ENCODE assay signal across 15 cellular contexts in the genomic region with DNA sequence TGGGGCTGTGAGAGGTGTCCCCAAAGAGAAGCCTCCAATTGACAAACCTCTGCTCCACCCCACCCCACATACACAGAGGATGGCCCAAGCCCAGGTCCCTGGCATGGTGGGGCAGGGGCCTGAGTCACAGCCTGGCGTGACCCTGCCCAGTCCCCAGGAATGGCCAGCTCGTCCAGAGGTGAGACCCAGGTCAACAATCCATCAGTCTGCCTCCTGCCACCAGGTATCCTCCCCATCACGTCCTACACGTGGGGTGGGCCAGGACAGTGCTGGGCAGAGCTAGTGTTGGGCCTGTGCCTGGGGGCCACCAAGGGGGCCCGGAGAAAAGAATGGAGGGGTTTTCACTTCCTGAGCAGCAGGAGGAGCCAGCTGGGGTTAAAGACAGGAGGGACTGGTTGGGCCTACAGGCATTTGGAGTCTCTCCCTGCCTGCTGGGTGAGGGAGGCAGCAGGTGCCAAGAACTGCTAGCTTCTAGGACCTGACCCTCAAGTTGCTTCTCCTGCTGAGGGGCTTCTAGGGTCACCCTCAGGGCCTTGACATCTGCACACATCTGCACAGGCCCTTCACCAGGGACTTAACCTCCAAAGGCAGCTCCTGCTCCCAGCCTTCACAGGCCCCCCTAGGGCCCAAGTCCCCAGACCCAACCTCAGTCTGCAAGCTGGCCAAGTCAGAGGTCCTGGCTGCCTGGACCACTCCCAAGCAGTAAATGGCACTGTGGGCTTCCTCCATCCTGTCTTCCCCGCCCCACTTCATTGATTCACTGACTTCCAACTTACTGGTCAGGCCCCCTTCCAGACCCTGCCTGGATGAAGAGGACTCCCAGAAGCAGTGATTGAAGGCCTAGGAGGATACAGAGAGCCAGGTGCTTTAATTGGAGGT. TPM values are rescaled to one million over a fixed set of nuclear protein-coding genes. Genes with fewer than 3 reads are reported as not detected.
DNase-seq lines count a peak whose midpoint lies in the region; ATAC-seq and TF ChIP-seq lines count a peak whose summit lies in the region.
"Had no signal": no experiment of that assay in that cellular context is flagged by ENCODE, and none has a peak within 500 bp of the region (broad histone marks: within the 10 kb centered on the region; RNA-seq: fewer than 3 reads in every experiment).

No MANE protein-coding gene starts in this region.

- peak overlapping the region; percentile 86 to 99; a peak in 3 of 4 replicates for H4K8ac ChIP-seq in IMR-90 (ENCODE audit: low read depth in 2 of 2, low read length in 2 of 2)
- H4K8ac ChIP-seq in mesenchymal stem cell (ENCODE audit: low read length) = no peak overlapping the region

- intact Hi-C loops in A673 (cut with micrococcal nuclease; ENCODE audit: unreplicated experiment) = no loop called here
- intact Hi-C loops in IMR-90 (cut with micrococcal nuclease) = loop anchor here (2.0 kb wide), 2 partner anchors 65 to 235 kb away; no protein-coding TSS in a partner anchor
- intact Hi-C loops in activated CD8-positive, alpha-beta T cell treated with anti-CD3 and anti-CD28 coated beads for 36 hours (cut with micrococcal nuclease) = loop anchor here (2.0 kb wide), 2 partner anchors 307 to 351 kb away; no protein-coding TSS in a partner anchor
- intact Hi-C loops in CD8-positive, alpha-beta T cell (cut with DNase I, micrococcal nuclease) = no loop called here
- intact Hi-C loops in prostate gland (cut with DNase I) = loop anchor here (5.0 kb wide), 1 partner anchor 103 kb away; no protein-coding TSS in a partner anchor

- peak overlapping the region; percentile 65 to 83 for H2BK12ac ChIP-seq in mesenchymal stem cell (ENCODE audit: low read length in 2 of 2)

- H3K9me3 ChIP-seq in A673 (ENCODE audit: low read depth, low read length, poor library complexity, severe bottlenecking) (no peaks in the 10 kb centered on the region), IMR-90 (ENCODE audit: control insufficient read depth, insufficient read depth, low read length) (no peaks in the 10 kb centered on the region), mesenchymal stem cell (ENCODE audit: control insufficient read depth, low read length) (no peaks in the 10 kb centered on the region), prostate gland (no peaks in the 10 kb centered on the region)
- H3K9me3 ChIP-seq in CD8-positive, alpha-beta T cell (ENCODE audit: low read length) = no peaks in the 10 kb centered on the region
- H3K9me3 ChIP-seq: SJSA1, tibial nerve had no signal

- POLR2A ChIA-PET in A673 (lab: Charles Lee; ENCODE audit: low non-redundant PET) (no interaction called here), IMR-90 (lab: Charles Lee; ENCODE audit: unreplicated experiment) (no interaction called here)
- POLR2A ChIA-PET in activated CD8-positive, alpha-beta T cell treated with anti-CD3 and anti-CD28 coated beads for 36 hours (lab: Charles Lee) = interaction anchor here (0.6 to 1.5 kb wide), 6 partner anchors 66 to 458 kb away, joined by 3 to 5 read pairs (median 4); partner anchors contain the start of gene VEGFA
- POLR2A ChIA-PET in CD8-positive, alpha-beta T cell (lab: Charles Lee) = interaction anchor here (0.6 to 1.5 kb wide), 2 partner anchors 11 to 350 kb away, joined by 3 read pairs; no protein-coding TSS in a partner anchor

- H3K4ac ChIP-seq in IMR-90 (ENCODE audit: low read depth, low read length) (peak overlapping the region; percentile 97), mesenchymal stem cell (ENCODE audit: low read depth in 1 of 2, low read length in 2 of 2) (peak overlapping the region; percentile 2 to 47)

- no peak for TF ChIP-seq RAD21 in IMR-90 (IDR thresholded peaks at IDR 0.05; ENCODE audit: low read length)

- H3K27me3 ChIP-seq in A673 (replicated peaks; ENCODE audit: insufficient read depth, low read depth, low read length, poor library complexity) = no peaks in the 10 kb centered on the region
- H3K27me3 ChIP-seq in IMR-90 (ENCODE audit: control insufficient read depth, insufficient read depth, low read length) = no peaks in the 10 kb centered on the region
- no peaks in the 10 kb centered on the region for H3K27me3 ChIP-seq in mesenchymal stem cell (ENCODE audit: control insufficient read depth in 1 of 2, insufficient read depth in 1 of 2, low read length in 2 of 2)
- H3K27me3 ChIP-seq in CD8-positive, alpha-beta T cell (ENCODE audit: insufficient read depth, low read length) = no peaks in the 10 kb centered on the region
- H3K27me3 ChIP-seq in prostate gland (replicated peaks; ENCODE audit: insufficient read depth) = no peaks in the 10 kb centered on the region
- H3K27me3 ChIP-seq: SJSA1, tibial nerve had no signal

- H3K4me2 ChIP-seq in IMR-90 (ENCODE audit: low read depth, low read length) (no peak overlapping the region), mesenchymal stem cell (ENCODE audit: low read length, poor library complexity, severe bottlenecking) (no peak overlapping the region)

- H3K36me3 ChIP-seq in A673 (ENCODE audit: insufficient read depth, low read length, poor library complexity, severe bottlenecking) (no peaks in the 10 kb centered on the region), IMR-90 (ENCODE audit: control insufficient read depth, insufficient read depth, low read length) (no peaks in the 10 kb centered on the region), mesenchymal stem cell (ENCODE audit: control insufficient read depth in 1 of 2, insufficient read depth in 2 of 2, low read depth in 1 of 2, low read length in 2 of 2) (no peaks in the 10 kb centered on the region), prostate gland (no peaks in the 10 kb centered on the region)
- H3K36me3 ChIP-seq in CD8-positive, alpha-beta T cell (ENCODE audit: insufficient read depth, low read length) = no peaks in the 10 kb centered on the region
- H3K36me3 ChIP-seq: SJSA1, tibial nerve had no signal

- peaks cover 16% of the 10 kb centered on the region for H3K9me1 ChIP-seq in IMR-90 (ENCODE audit: insufficient read depth, low read length)

- H2BK120ac ChIP-seq in IMR-90 (ENCODE audit: low read depth, low read length) (peak overlapping the region; percentile 93; the same call in 1 of the 2 replicates), mesenchymal stem cell (ENCODE audit: low read depth, low read length) (peak overlapping the region; percentile 35)

- H3K9me3 Mint-ChIP-seq in activated CD8-positive, alpha-beta T cell treated with anti-CD3 and anti-CD28 coated beads for 36 hours = no peaks in the 10 kb centered on the region
- no peaks in the 10 kb centered on the region for H3K9me3 Mint-ChIP-seq in CD8-positive, alpha-beta T cell
- H3K9me3 Mint-ChIP-seq: memory B cell had no signal

- peak overlapping the region; percentile 94 for H2BK20ac ChIP-seq in IMR-90 (ENCODE audit: low read depth, low read length)

- H3K27me3 Mint-ChIP-seq in activated CD8-positive, alpha-beta T cell treated with anti-CD3 and anti-CD28 coated beads for 36 hours = peaks cover 16% of the 10 kb centered on the region
- H3K27me3 Mint-ChIP-seq in CD8-positive, alpha-beta T cell (ENCODE audit: low read depth) = peaks cover 25% of the 10 kb centered on the region

- H3K27ac ChIP-seq in A673 (ENCODE audit: low read depth, low read length, poor library complexity, severe bottlenecking) = peak overlapping the region; percentile 78
- no peak overlapping the region; the same call in 1 of the 2 replicates for H3K27ac ChIP-seq in IMR-90 (ENCODE audit: insufficient read depth, low read length)
- H3K27ac ChIP-seq in mesenchymal stem cell (ENCODE audit: low read length, poor library complexity, severe bottlenecking) = no peak overlapping the region
- no peak overlapping the region for H3K27ac ChIP-seq in CD8-positive, alpha-beta T cell (ENCODE audit: low read depth, low read length)
- H3K27ac ChIP-seq in prostate gland = peak overlapping the region in 1 of 2 donors; percentile 22
- H3K27ac ChIP-seq: SJSA1 had no signal

- H3K14ac ChIP-seq in IMR-90 (replicated peaks; ENCODE audit: low read depth, low read length) (no peak overlapping the region), mesenchymal stem cell (ENCODE audit: low read length in 2 of 2) (no peak overlapping the region)

- CTCF ChIA-PET in A673 (lab: Charles Lee) (interaction anchor here (0.6 to 3.6 kb wide), 6 partner anchors 10 to 1171 kb away, joined by 3 to 49 read pairs (median 4); partner anchors contain the start of gene VEGFA), IMR-90 (lab: Yijun Ruan, JAX) (interaction anchor here (0.6 to 4.6 kb wide), 8 partner anchors 85 to 629 kb away, joined by 3 to 22 read pairs (median 4); partner anchors contain the start of gene VEGFA)
- CTCF ChIA-PET in activated CD8-positive, alpha-beta T cell treated with anti-CD3 and anti-CD28 coated beads for 36 hours (lab: Charles Lee) = interaction anchor here (0.7 to 6.2 kb wide), 25 partner anchors 8 to 438 kb away, joined by 3 to 81 read pairs (median 4); partner anchors contain the start of gene VEGFA
- CTCF ChIA-PET in CD8-positive, alpha-beta T cell (lab: Charles Lee) = interaction anchor here (0.6 to 8.9 kb wide), 35 partner anchors 9 to 410 kb away, joined by 3 to 153 read pairs (median 5); partner anchors contain the start of genes MRPS18A and VEGFA

- in situ Hi-C loops in IMR-90 (cut with MboI; ENCODE audit: low sequenced_read_pairs) = loop anchor here (10.0 kb wide), 1 partner anchor 471 kb away; no protein-coding TSS in a partner anchor

- dilution Hi-C loops in IMR-90 (cut with HindIII; ENCODE audit: low sequenced_read_pairs, unreplicated experiment) = no loop called here

- peak overlapping the region; percentile 73 for H2BK5ac ChIP-seq in IMR-90 (ENCODE audit: low read depth, low read length, poor library complexity, severe bottlenecking)
- H2BK5ac ChIP-seq in mesenchymal stem cell (ENCODE audit: low read depth, low read length, poor library complexity, severe bottlenecking) = peak overlapping the region; percentile 5

- no peaks in the 10 kb centered on the region for H4K20me1 ChIP-seq in IMR-90 (ENCODE audit: insufficient read depth, low read length)

- peak overlapping the region; percentile 84 for H2AK9ac ChIP-seq in IMR-90 (replicated peaks; ENCODE audit: low read depth, low read length, poor library complexity)

- H4K91ac ChIP-seq in IMR-90 (ENCODE audit: insufficient read depth, low read depth, low read length) = peak overlapping the region; percentile 97; the same call in 1 of the 2 replicates
- H4K91ac ChIP-seq in mesenchymal stem cell (ENCODE audit: low read length) = peak overlapping the region; percentile 65

- H3K4me3 ChIP-seq in A673 (ENCODE audit: low read depth, low read length, poor library complexity, severe bottlenecking) (no peak overlapping the region), IMR-90 (ENCODE audit: insufficient read depth, low read depth, low read length) (no peak overlapping the region), mesenchymal stem cell (ENCODE audit: insufficient read depth in 1 of 2, low read depth in 1 of 2, low read length in 2 of 2) (no peak overlapping the region), prostate gland (no peak overlapping the region)
- H3K4me3 ChIP-seq in CD8-positive, alpha-beta T cell (ENCODE audit: low read depth, low read length) = no peak overlapping the region
- H3K4me3 ChIP-seq: SJSA1 had no signal

- no peak overlapping the region for H3K4me3 Mint-ChIP-seq in activated CD8-positive, alpha-beta T cell treated with anti-CD3 and anti-CD28 coated beads for 36 hours
- H3K4me3 Mint-ChIP-seq in CD8-positive, alpha-beta T cell = no peak overlapping the region

- DNase-seq in A673 (ENCODE audit: low spot score) (no peak), IMR-90 (no peak), mesenchymal stem cell (no peak), LoVo (ENCODE audit: low spot score) (no peak), prostate gland (ENCODE audit: low spot score) (no peak)
- DNase-seq in activated CD8-positive, alpha-beta T cell treated with anti-CD3 and anti-CD28 coated beads for 36 hours = no peak
- no peak for DNase-seq in CD8-positive, alpha-beta T cell
- DNase-seq in stimulated activated CD4-positive, alpha-beta T cell treated with anti-CD3 and anti-CD28 coated beads, Interleukin-4, amount 100 ng/mL, for 4 hours = no peak
- DNase-seq: NCI-H187 treated with DMSO at 0.1 percent for 48 hours, NCI-H526 treated with DMSO at 0.1 percent for 48 hours, nucleus accumbens had no signal

- H3K4me1 ChIP-seq in A673 (ENCODE audit: insufficient read depth, low read length, poor library complexity, severe bottlenecking) (peaks cover 44% of the 10 kb centered on the region), IMR-90 (ENCODE audit: control insufficient read depth, insufficient read depth, low read length) (peaks cover 32% of the 10 kb centered on the region), mesenchymal stem cell (ENCODE audit: control insufficient read depth, insufficient read depth, low read depth, low read length) (peaks cover 34% of the 10 kb centered on the region), prostate gland (replicated peaks) (peaks cover 11% of the 10 kb centered on the region)
- peaks cover 19% of the 10 kb centered on the region for H3K4me1 ChIP-seq in CD8-positive, alpha-beta T cell (ENCODE audit: insufficient read depth, low read length)

- H2BK15ac ChIP-seq in IMR-90 (ENCODE audit: low read depth, low read length) (peak overlapping the region; percentile 94; the same call in 2 of the 3 replicates), mesenchymal stem cell (ENCODE audit: low read depth, poor library complexity, severe bottlenecking) (peak overlapping the region; percentile 19)

- H2AK5ac ChIP-seq in IMR-90 (ENCODE audit: low read depth, low read length) = peak overlapping the region; percentile 93
- peak overlapping the region; percentile 21 for H2AK5ac ChIP-seq in mesenchymal stem cell (ENCODE audit: low read length, severe bottlenecking)

- BruUV-seq in A673 (replicated peaks; lab: Mats Ljungman, UMichigan) (no TSS peak), IMR-90 (replicated peaks; lab: Mats Ljungman, UMichigan) (no TSS peak)

- no peak overlapping the region for H3K56ac ChIP-seq in IMR-90 (ENCODE audit: extremely low read depth, insufficient read depth, low read length)

- H4K5ac ChIP-seq in IMR-90 (ENCODE audit: low read depth, low read length) = peak overlapping the region; percentile 16; the same call in 1 of the 2 replicates

- no peak for TF ChIP-seq CTCF in A673 (conservative IDR thresholded peaks at IDR 0.05; ENCODE audit: low read depth, low read length)
- TF ChIP-seq CTCF in IMR-90 (conservative IDR thresholded peaks at IDR 0.05; ENCODE audit: low read depth, low read length) = no peak
- peak; percentile 1 for TF ChIP-seq CTCF in activated CD8-positive, alpha-beta T cell treated with anti-CD3 and anti-CD28 coated beads for 36 hours (IDR thresholded peaks at IDR 0.05)
- no peak for TF ChIP-seq CTCF in CD8-positive, alpha-beta T cell (IDR thresholded peaks at IDR 0.05)
- no peak for TF ChIP-seq CTCF in prostate gland (IDR thresholded peaks at IDR 0.05)

- H3K18ac ChIP-seq in IMR-90 (ENCODE audit: low read depth, low read length) = no peak overlapping the region
- H3K18ac ChIP-seq in mesenchymal stem cell (ENCODE audit: low read depth in 1 of 2, low read length in 2 of 2) = peak overlapping the region in 1 of 2 experiments; percentile 32

- H3K4me1 Mint-ChIP-seq in activated CD8-positive, alpha-beta T cell treated with anti-CD3 and anti-CD28 coated beads for 36 hours (ENCODE audit: low read depth) = peaks cover 25% of the 10 kb centered on the region
- peaks cover 19% of the 10 kb centered on the region for H3K4me1 Mint-ChIP-seq in CD8-positive, alpha-beta T cell (ENCODE audit: low read depth)

- 70% methylated on average over 2 of the region's 6 CpGs; no CpG with 5 or more reads in 1 of the 2 experiments for WGBS in IMR-90 (ENCODE audit: extremely low coverage in 2 of 2, insufficient read length in 1 of 2), 2 experiments
- 87% methylated on average over 6 of the region's 6 CpGs for WGBS in mesenchymal stem cell
- WGBS in prostate gland = 70% methylated on average over 6 of the region's 6 CpGs

- H2AFZ ChIP-seq in IMR-90 (replicated peaks; ENCODE audit: low read length, poor library complexity) (no peak overlapping the region), mesenchymal stem cell (ENCODE audit: low read depth, low read length) (no peak overlapping the region)

- H3K79me1 ChIP-seq in IMR-90 (ENCODE audit: low read depth in 1 of 2, low read length in 2 of 2) (peaks cover 0 to 15% of the 10 kb centered on the region in 2 experiments; a peak in 3 of 4 replicates), mesenchymal stem cell (replicated peaks; ENCODE audit: low read length, poor library complexity, severe bottlenecking) (no peaks in the 10 kb centered on the region)

- H3K36me3 Mint-ChIP-seq in activated CD8-positive, alpha-beta T cell treated with anti-CD3 and anti-CD28 coated beads for 36 hours (ENCODE audit: low read depth) = peaks cover 3% of the 10 kb centered on the region
- H3K36me3 Mint-ChIP-seq in CD8-positive, alpha-beta T cell = no peaks in the 10 kb centered on the region
- H3K36me3 Mint-ChIP-seq: activated naive CD8-positive, alpha-beta T cell; memory B cell had no signal

- H3K9ac ChIP-seq in IMR-90 (ENCODE audit: low read depth, low read length) (no peak overlapping the region), mesenchymal stem cell (ENCODE audit: low read length) (peak overlapping the region; percentile 82)

- peak overlapping the region; percentile 90 for H3K27ac Mint-ChIP-seq in activated CD8-positive, alpha-beta T cell treated with anti-CD3 and anti-CD28 coated beads for 36 hours
- H3K27ac Mint-ChIP-seq in CD8-positive, alpha-beta T cell = no peak overlapping the region
- H3K27ac Mint-ChIP-seq: activated naive CD8-positive, alpha-beta T cell; memory B cell had no signal

- H3K23ac ChIP-seq in IMR-90 (ENCODE audit: low read depth, low read length) = no peak overlapping the region
- no peak overlapping the region for H3K23ac ChIP-seq in mesenchymal stem cell (ENCODE audit: low read length in 2 of 2)

- no peak for TF ChIP-seq POLR2A in IMR-90 (IDR thresholded peaks at IDR 0.05; ENCODE audit: low read depth, low read length)
- TF ChIP-seq POLR2A in prostate gland (IDR thresholded peaks at IDR 0.05) = no peak

- no peak for ATAC-seq in IMR-90 (ENCODE audit: low read depth)
- no peak for ATAC-seq in activated CD8-positive, alpha-beta T cell treated with anti-CD3 and anti-CD28 coated beads for 36 hours
- no peak for ATAC-seq in CD8-positive, alpha-beta T cell

RNA-seq across cellular contexts. Expression of gene MRPL14, which starts 51.9 kb away (rescaled TPM):
- total RNA-seq in A673 (2021) (78.8 and 80.4 TPM in 2 replicates), IMR-90 (2012; rRNA removed) (43.7 and 52.8 TPM in 2 replicates), prostate gland (10 to 100 TPM; 35.7 to 48.1 TPM)
- polyA plus RNA-seq in IMR-90 (2012; rRNA removed) = 87.9 and 102 TPM in 2 replicates
- 107 and 112 TPM in 2 replicates for polyA plus RNA-seq in IMR-90 (2012; cell fraction: cytosol; rRNA removed)
- 25.7 and 42.9 TPM in 2 replicates for polyA plus RNA-seq in IMR-90 (2012; cell fraction: nucleus; rRNA removed; ENCODE audit: low replicate concordance)
- 10 to 100 TPM; 42.8 to 44.3 TPM for total RNA-seq in activated CD8-positive, alpha-beta T cell treated with anti-CD3 and anti-CD28 coated beads for 36 hours
- 59.8 TPM for polyA plus RNA-seq in mesenchymal stem cell (2013, experiment 1 of 2)
- polyA plus RNA-seq in mesenchymal stem cell (2013, experiment 2 of 2) = 63.5 TPM
- 10 to 100 TPM; 10.3 to 10.5 TPM for total RNA-seq in CD8-positive, alpha-beta T cell

RNA-seq across cellular contexts. Expression of gene TMEM63B, which starts 52.0 kb away (rescaled TPM):
- total RNA-seq in A673 (2021) (32.0 and 34.2 TPM in 2 replicates), IMR-90 (2012; rRNA removed) (12.2 and 12.8 TPM in 2 replicates), prostate gland (100 to 1,000 TPM in 1 of 2 donors, 10 to 100 TPM in 1; 50.9 to 113 TPM)
- polyA plus RNA-seq in IMR-90 (2012; rRNA removed) = 42.6 and 45.6 TPM in 2 replicates
- polyA plus RNA-seq in IMR-90 (2012; cell fraction: cytosol; rRNA removed) = 18.6 and 55.2 TPM in 2 replicates
- polyA plus RNA-seq in IMR-90 (2012; cell fraction: nucleus; rRNA removed; ENCODE audit: low replicate concordance) = 129 TPM in 2 replicates
- total RNA-seq in activated CD8-positive, alpha-beta T cell treated with anti-CD3 and anti-CD28 coated beads for 36 hours = 10 to 100 TPM in 1 of 2 experiments, 1 to 10 TPM in 1; 9.1 to 12.9 TPM
- 28.7 TPM for polyA plus RNA-seq in mesenchymal stem cell (2013, experiment 1 of 2)
- polyA plus RNA-seq in mesenchymal stem cell (2013, experiment 2 of 2) = 27.8 TPM
- total RNA-seq in CD8-positive, alpha-beta T cell = 10 to 100 TPM; 14.1 to 19.0 TPM

Comparison
In these comparisons a context has a peak if more than half of its experiments do, and no peak if none do; other contexts are left out.
1. POLR2A ChIA-PET loops: an anchor here in activated CD8-positive, alpha-beta T cell treated with anti-CD3 and anti-CD28 coated beads for 36 hours (0.6 to 1.5 kb wide) and CD8-positive, alpha-beta T cell (0.6 to 1.5 kb wide); none called in A673 and IMR-90.
2. intact Hi-C loops: an anchor here in IMR-90 (2.0 kb wide), activated CD8-positive, alpha-beta T cell treated with anti-CD3 and anti-CD28 coated beads for 36 hours (2.0 kb wide) and prostate gland (5.0 kb wide); none called in A673 and CD8-positive, alpha-beta T cell.